In genomic region chr9:137316012-137316981, GRCh38 we compare ENCODE assay signal across 10 cellular contexts. TPM values are rescaled to one million over a fixed set of nuclear protein-coding genes. Genes with fewer than 3 reads are reported as not detected.
DNase-seq lines count a peak whose midpoint lies in the region; ATAC-seq, FAIRE-seq and TF ChIP-seq lines count a peak whose summit lies in the region.
"Had no signal": no experiment of that assay in that cellular context is flagged by ENCODE, and none has a peak within 500 bp of the region (broad histone marks: within the 10 kb centered on the region; RNA-seq: fewer than 3 reads in every experiment).

No MANE protein-coding gene starts in this region.

- FAIRE-seq in GM12892 (lab: Jason Lieb, UNC), result no peak

- H3K27ac Mint-ChIP-seq in T-helper 17 cell, result no peak overlapping the region

- H3K4me3 ChIP-seq in skeletal muscle satellite cell (ENCODE audit: low read length), result peak overlapping the region; percentile 51
- no peak overlapping the region for H3K4me3 ChIP-seq in effector memory CD4-positive, alpha-beta T cell (ENCODE audit: insufficient read depth, low read depth, low read length, poor library complexity, severe bottlenecking)
- H3K4me3 ChIP-seq: HAP-1 had no signal

- DNase-seq in AG08395 (ENCODE audit: low spot score) (peak; percentile 57), GM12892 (ENCODE audit: insufficient read length) (peak; percentile 80), T-helper 17 cell (peak in 1 of 3 donors; percentile 12), germinal center (ENCODE audit: low spot score) (peak; percentile 57), DMS79 treated with DMSO at 0.1 percent for 48 hours (lab: John Stamatoyannopoulos, UW) (no peak)
- DNase-seq in effector memory CD4-positive, alpha-beta T cell, result no peak

- H3K4me2 ChIP-seq in skeletal muscle satellite cell (ENCODE audit: low read length), result peak overlapping the region; percentile 58

- no peak overlapping the region for H3K27ac ChIP-seq in effector memory CD4-positive, alpha-beta T cell (ENCODE audit: insufficient read depth, low read length, poor library complexity, severe bottlenecking)

- H3K9ac ChIP-seq in skeletal muscle satellite cell (ENCODE audit: low read depth, low read length), result peak overlapping the region; percentile 11

- peaks cover 4% of the 10 kb centered on the region for H3K4me1 Mint-ChIP-seq in T-helper 17 cell

- peak overlapping the region; percentile 7 for H3K4me3 Mint-ChIP-seq in T-helper 17 cell

- H3K36me3 Mint-ChIP-seq in T-helper 17 cell (ENCODE audit: low read depth), result no peaks in the 10 kb centered on the region
- H3K36me3 Mint-ChIP-seq: brain had no signal

- H3K27me3 Mint-ChIP-seq in T-helper 17 cell, result no peaks in the 10 kb centered on the region
- H3K27me3 Mint-ChIP-seq: brain had no signal

- no peaks in the 10 kb centered on the region for H3K27me3 ChIP-seq in skeletal muscle satellite cell (ENCODE audit: control insufficient read depth, insufficient read depth, low read length)
- H3K27me3 ChIP-seq in effector memory CD4-positive, alpha-beta T cell (replicated peaks; ENCODE audit: control insufficient read depth, insufficient read depth, low read length, poor library complexity, severe bottlenecking), result peaks cover 10% of the 10 kb centered on the region

- peaks cover 7% of the 10 kb centered on the region for H3K4me1 ChIP-seq in skeletal muscle satellite cell (ENCODE audit: control insufficient read depth, insufficient read depth, low read length)
- peaks cover 17% of the 10 kb centered on the region for H3K4me1 ChIP-seq in effector memory CD4-positive, alpha-beta T cell (ENCODE audit: control insufficient read depth, insufficient read depth, low read length, poor library complexity, severe bottlenecking)
- H3K4me1 ChIP-seq: HAP-1 had no signal

- H3K9me3 ChIP-seq in T-helper 17 cell (ENCODE audit: control insufficient read depth, low read length, poor library complexity, severe bottlenecking) (no peaks in the 10 kb centered on the region), skeletal muscle satellite cell (replicated peaks; ENCODE audit: low read length) (no peaks in the 10 kb centered on the region)
- no peaks in the 10 kb centered on the region for H3K9me3 ChIP-seq in effector memory CD4-positive, alpha-beta T cell (ENCODE audit: control insufficient read depth, low read length)
- H3K9me3 ChIP-seq: HAP-1 had no signal

- ATAC-seq in T-helper 17 cell, result peak; percentile 32
- ATAC-seq in GM18907 (IDR thresholded peaks at IDR 0.05; ENCODE audit: unreplicated experiment), result no peak

- no peak for TF ChIP-seq POLR2A in GM12892 (IDR thresholded peaks at IDR 0.05; ENCODE audit: low read depth, low read length)

- H3K36me3 ChIP-seq in skeletal muscle satellite cell (ENCODE audit: insufficient read depth, low read length), result no peaks in the 10 kb centered on the region
- H3K36me3 ChIP-seq in effector memory CD4-positive, alpha-beta T cell (ENCODE audit: control insufficient read depth, insufficient read depth, low read length), result no peaks in the 10 kb centered on the region
- H3K36me3 ChIP-seq: HAP-1 had no signal

RNA-seq across cellular contexts. Expression of gene NRARP, which starts 14.2 kb away (rescaled TPM):
- polyA plus RNA-seq in GM12892 (2012; ENCODE audit: missing spikeins), result 0.95 TPM
- total RNA-seq in T-helper 17 cell, result under 1 TPM; 0.42 to 0.91 TPM
- 0.25 TPM in 1 of 2 replicates, not detected in the other for total RNA-seq in skeletal muscle satellite cell (2012; rRNA removed)

RNA-seq across cellular contexts. Expression of gene TOR4A, which starts 38.8 kb away (rescaled TPM):
- polyA plus RNA-seq in GM12892 (2012; ENCODE audit: missing spikeins), result 2.1 TPM
- 1 to 10 TPM; 2.1 to 4.0 TPM for total RNA-seq in T-helper 17 cell
- 7.0 and 11.7 TPM in 2 replicates for total RNA-seq in skeletal muscle satellite cell (2012; rRNA removed)

Comparison
In these comparisons a context has a peak if more than half of its experiments do, and no peak if none do; other contexts are left out.
1. DNase-seq: peak in AG08395 (single experiment), GM12892 (single experiment) and germinal center (single experiment); none in effector memory CD4-positive, alpha-beta T cell (0 of 3) and DMS79 treated with DMSO at 0.1 percent for 48 hours (single experiment).